19 cellular contexts compared by ENCODE assay signal in genomic region chr22:26563022-26563421, GRCh38. TPM values are rescaled to one million over a fixed set of nuclear protein-coding genes. Genes with fewer than 3 reads are reported as not detected.
DNase-seq lines count a peak whose midpoint lies in the region; ATAC-seq and TF ChIP-seq lines count a peak whose summit lies in the region.
"Had no signal": no experiment of that assay in that cellular context is flagged by ENCODE, and none has a peak within 500 bp of the region (broad histone marks: within the 10 kb centered on the region; RNA-seq: fewer than 3 reads in every experiment).

No MANE protein-coding gene starts in this region.

- H4K20me1 ChIP-seq in IMR-90 (ENCODE audit: insufficient read depth, low read length): peaks cover 13% of the 10 kb centered on the region

- no peak overlapping the region for H3K27ac Mint-ChIP-seq in activated CD4-positive, alpha-beta T cell treated with anti-CD3 and anti-CD28 coated beads, Interleukin-2, amount 10 ng/mL, durations not matched to agents 24 days and 14 days
- H3K27ac Mint-ChIP-seq in natural killer cell: peak overlapping the region; percentile 81 to 87

- no peak overlapping the region for H4K8ac ChIP-seq in IMR-90 (ENCODE audit: low read depth in 2 of 2, low read length in 2 of 2)

- intact Hi-C loops in activated CD4-positive, alpha-beta T cell treated with anti-CD3 and anti-CD28 coated beads, Interleukin-2, amount 10 ng/mL, durations not matched to agents 24 days and 14 days (cut with micrococcal nuclease): no loop called here
- intact Hi-C loops in IMR-90 (cut with micrococcal nuclease): no loop called here
- intact Hi-C loops in natural killer cell (cut with micrococcal nuclease): no loop called here

- H3K18ac ChIP-seq in IMR-90 (ENCODE audit: low read depth, low read length): no peak overlapping the region

- no peak overlapping the region for H2BK20ac ChIP-seq in IMR-90 (ENCODE audit: low read depth, low read length)

- no TSS peak for BruUV-seq in IMR-90 (replicated peaks; lab: Mats Ljungman, UMichigan)

- no peak overlapping the region for H2AFZ ChIP-seq in IMR-90 (replicated peaks; ENCODE audit: low read length, poor library complexity)

- H3K27ac ChIP-seq in IMR-90 (ENCODE audit: insufficient read depth, low read length) (no peak overlapping the region), right atrium auricular region (no peak overlapping the region)
- H3K27ac ChIP-seq: sigmoid colon, uterus had no signal

- peaks cover 23 to 76% of the 10 kb centered on the region in 2 experiments for H3K79me1 ChIP-seq in IMR-90 (ENCODE audit: low read depth in 1 of 2, low read length in 2 of 2)

- H3K4me1 ChIP-seq in IMR-90 (ENCODE audit: control insufficient read depth, insufficient read depth, low read length) (peaks cover 5% of the 10 kb centered on the region), right atrium auricular region (peaks cover 0 to 13% of the 10 kb centered on the region in 2 donors)
- H3K4me1 ChIP-seq: sigmoid colon, uterus had no signal

- 67% methylated on average over 3 of the region's 5 CpGs; no CpG with 5 or more reads in 1 of the 2 experiments for WGBS in IMR-90 (ENCODE audit: extremely low coverage in 2 of 2, insufficient read length in 1 of 2), 2 experiments

- no peak overlapping the region for H3K14ac ChIP-seq in IMR-90 (replicated peaks; ENCODE audit: low read depth, low read length)

- no peak overlapping the region for H2BK5ac ChIP-seq in IMR-90 (ENCODE audit: low read depth, low read length, poor library complexity, severe bottlenecking)

- TF ChIP-seq CTCF in IMR-90 (conservative IDR thresholded peaks at IDR 0.05; ENCODE audit: low read depth, low read length): no peak
- peak; percentile 11 for TF ChIP-seq CTCF in astrocyte of the cerebellum (IDR thresholded peaks at IDR 0.05; ENCODE audit: low read depth, low read length, missing control alignments)
- TF ChIP-seq CTCF in natural killer cell (IDR thresholded peaks at IDR 0.05): no peak
- no peak for TF ChIP-seq CTCF in right atrium auricular region (IDR thresholded peaks at IDR 0.05)

- H2AK5ac ChIP-seq in IMR-90 (ENCODE audit: low read depth, low read length): no peak overlapping the region; the same call in 1 of the 2 replicates

- H3K9me3 ChIP-seq in IMR-90 (ENCODE audit: control insufficient read depth, insufficient read depth, low read length): no peaks in the 10 kb centered on the region
- no peaks in the 10 kb centered on the region for H3K9me3 ChIP-seq in right atrium auricular region
- H3K9me3 ChIP-seq: Caco-2, sigmoid colon, uterus had no signal

- peaks cover 9% of the 10 kb centered on the region for H3K9me1 ChIP-seq in IMR-90 (ENCODE audit: insufficient read depth, low read length)

- no peak overlapping the region for H2BK15ac ChIP-seq in IMR-90 (ENCODE audit: low read depth, low read length)

- CTCF ChIA-PET in IMR-90 (lab: Yijun Ruan, JAX): no interaction called here

- no peak overlapping the region for H3K4me3 ChIP-seq in IMR-90 (ENCODE audit: insufficient read depth, low read depth, low read length)
- no peak overlapping the region for H3K4me3 ChIP-seq in astrocyte of the cerebellum (ENCODE audit: low read depth, low read length)
- H3K4me3 ChIP-seq in right atrium auricular region: no peak overlapping the region
- H3K4me3 ChIP-seq: sigmoid colon, uterus had no signal

- H2BK120ac ChIP-seq in IMR-90 (ENCODE audit: low read depth, low read length): no peak overlapping the region

- no peak overlapping the region for H4K91ac ChIP-seq in IMR-90 (ENCODE audit: insufficient read depth, low read depth, low read length)

- H3K27me3 ChIP-seq in IMR-90 (ENCODE audit: control insufficient read depth, insufficient read depth, low read length) (no peaks in the 10 kb centered on the region), right atrium auricular region (no peaks in the 10 kb centered on the region)
- H3K27me3 ChIP-seq: sigmoid colon, uterus had no signal

- H3K9me3 Mint-ChIP-seq in activated CD4-positive, alpha-beta T cell treated with anti-CD3 and anti-CD28 coated beads, Interleukin-2, amount 10 ng/mL, durations not matched to agents 24 days and 14 days: no peaks in the 10 kb centered on the region
- no peaks in the 10 kb centered on the region for H3K9me3 Mint-ChIP-seq in natural killer cell
- H3K9me3 Mint-ChIP-seq: activated T-cell treated with anti-CD3 and anti-CD28 coated beads, Interleukin-2, amount 50 U/mL, for 4 hours had no signal

- H3K9ac ChIP-seq in IMR-90 (ENCODE audit: low read depth, low read length): no peak overlapping the region

- no peak overlapping the region for H4K5ac ChIP-seq in IMR-90 (ENCODE audit: low read depth, low read length)

- in situ Hi-C loops in IMR-90 (cut with MboI; ENCODE audit: low sequenced_read_pairs): no loop called here
- in situ Hi-C loops in astrocyte of the cerebellum (cut with HindIII; ENCODE audit: low sequenced_read_pairs): no loop called here

- H3K4me1 Mint-ChIP-seq in activated CD4-positive, alpha-beta T cell treated with anti-CD3 and anti-CD28 coated beads, Interleukin-2, amount 10 ng/mL, durations not matched to agents 24 days and 14 days: peaks cover 27% of the 10 kb centered on the region
- peaks cover 86 to 100% of the 10 kb centered on the region in 2 donors for H3K4me1 Mint-ChIP-seq in natural killer cell

- TF ChIP-seq RAD21 in IMR-90 (IDR thresholded peaks at IDR 0.05; ENCODE audit: low read length): no peak

- peak; percentile 66 for DNase-seq in activated CD4-positive, alpha-beta T cell treated with anti-CD3 and anti-CD28 coated beads, Interleukin-2, amount 10 ng/mL, durations not matched to agents 24 days and 14 days
- DNase-seq in activated CD4-positive, alpha-beta T cell treated with anti-CD3 and anti-CD28 coated beads, Interleukin-2, amount 50 U/mL, for 4 hours: no peak
- DNase-seq in IMR-90: no peak
- DNase-seq in astrocyte of the cerebellum (ENCODE audit: low read depth): no peak
- no peak for DNase-seq in natural killer cell
- DNase-seq in Kasumi-1 (lab: John Stamatoyannopoulos, UW): no peak
- no peak for DNase-seq in right atrium auricular region (ENCODE audit: low spot score)
- DNase-seq: activated T-cell treated with anti-CD3 and anti-CD28 coated beads, Interleukin-2, amount 50 U/mL, for 4 hours; Caco-2; KBM-7; mesenchymal stem cell; NCI-H1436; sigmoid colon; stimulated activated CD4-positive, alpha-beta T cell treated with anti-CD3 and anti-CD28 coated beads, Interleukin-4, amount 100 ng/mL, for 4 hours; uterus had no signal

- no peak overlapping the region for H2AK9ac ChIP-seq in IMR-90 (replicated peaks; ENCODE audit: low read depth, low read length, poor library complexity)

- ATAC-seq in IMR-90 (ENCODE audit: low read depth) (no peak), natural killer cell (no peak), GM18502 (IDR thresholded peaks at IDR 0.05; ENCODE audit: poor library complexity, unreplicated experiment) (no peak)
- ATAC-seq: activated CD4-positive, CD25-positive, alpha-beta regulatory T cell treated with anti-CD3 and anti-CD28 coated beads, Interleukin-2, amount 50 U/mL, for 24 hours; activated T-cell treated with anti-CD3 and anti-CD28 coated beads, Interleukin-2, amount 50 U/mL, for 4 hours had no signal

- peak overlapping the region; percentile 71 for H3K23ac ChIP-seq in IMR-90 (ENCODE audit: low read depth, low read length)

- dilution Hi-C loops in IMR-90 (cut with HindIII; ENCODE audit: low sequenced_read_pairs, unreplicated experiment): no loop called here

- H3K36me3 Mint-ChIP-seq in activated CD4-positive, alpha-beta T cell treated with anti-CD3 and anti-CD28 coated beads, Interleukin-2, amount 10 ng/mL, durations not matched to agents 24 days and 14 days (ENCODE audit: low read depth): peaks cover 10% of the 10 kb centered on the region
- no peaks in the 10 kb centered on the region for H3K36me3 Mint-ChIP-seq in natural killer cell

- TF ChIP-seq POLR2A in IMR-90 (IDR thresholded peaks at IDR 0.05; ENCODE audit: low read depth, low read length): no peak

- POLR2A ChIA-PET in IMR-90 (lab: Charles Lee; ENCODE audit: unreplicated experiment): no interaction called here

- H3K36me3 ChIP-seq in IMR-90 (ENCODE audit: control insufficient read depth, insufficient read depth, low read length): peaks cover 4% of the 10 kb centered on the region
- H3K36me3 ChIP-seq in right atrium auricular region: no peaks in the 10 kb centered on the region
- H3K36me3 ChIP-seq: sigmoid colon, uterus had no signal

- H3K4ac ChIP-seq in IMR-90 (ENCODE audit: low read depth, low read length): no peak overlapping the region

- H3K4me2 ChIP-seq in IMR-90 (ENCODE audit: low read depth, low read length): no peak overlapping the region

- no peaks in the 10 kb centered on the region for H3K27me3 Mint-ChIP-seq in activated CD4-positive, alpha-beta T cell treated with anti-CD3 and anti-CD28 coated beads, Interleukin-2, amount 10 ng/mL, durations not matched to agents 24 days and 14 days
- no peaks in the 10 kb centered on the region for H3K27me3 Mint-ChIP-seq in natural killer cell (ENCODE audit: low read depth in 2 of 2)

- H3K4me3 Mint-ChIP-seq in activated CD4-positive, alpha-beta T cell treated with anti-CD3 and anti-CD28 coated beads, Interleukin-2, amount 10 ng/mL, durations not matched to agents 24 days and 14 days: no peak overlapping the region
- peak overlapping the region; percentile 9 for H3K4me3 Mint-ChIP-seq in natural killer cell
- H3K4me3 Mint-ChIP-seq: activated T-cell treated with anti-CD3 and anti-CD28 coated beads, Interleukin-2, amount 50 U/mL, for 4 hours had no signal

- H3K56ac ChIP-seq in IMR-90 (ENCODE audit: extremely low read depth, insufficient read depth, low read length): no peak overlapping the region

RNA-seq across cellular contexts. Expression of gene TPST2, which starts 26.9 kb away (rescaled TPM):
- total RNA-seq in activated CD4-positive, alpha-beta T cell treated with anti-CD3 and anti-CD28 coated beads, Interleukin-2, amount 10 ng/mL, durations not matched to agents 24 days and 14 days: 30.0 and 33.5 TPM in 2 replicates
- total RNA-seq in IMR-90 (2012; rRNA removed) (41.7 and 42.5 TPM in 2 replicates), natural killer cell (100 to 1,000 TPM; 145 to 206 (median 155) TPM), right atrium auricular region (100 to 1,000 TPM in 1 of 2 donors, 10 to 100 TPM in 1; 63.4 to 104 TPM)
- 63.6 and 81.1 TPM in 2 replicates for polyA plus RNA-seq in IMR-90 (2012; rRNA removed)
- 84.8 and 101 TPM in 2 replicates for polyA plus RNA-seq in IMR-90 (2012; cell fraction: cytosol; rRNA removed)
- polyA plus RNA-seq in IMR-90 (2012; cell fraction: nucleus; rRNA removed; ENCODE audit: low replicate concordance): 50.0 and 85.2 TPM in 2 replicates

RNA-seq across cellular contexts. Expression of gene TFIP11, which starts 50.7 kb away (rescaled TPM):
- 51.2 and 56.3 TPM in 2 replicates for total RNA-seq in activated CD4-positive, alpha-beta T cell treated with anti-CD3 and anti-CD28 coated beads, Interleukin-2, amount 10 ng/mL, durations not matched to agents 24 days and 14 days
- total RNA-seq in IMR-90 (2012; rRNA removed): 37.5 and 43.2 TPM in 2 replicates
- 22.5 and 23.6 TPM in 2 replicates for polyA plus RNA-seq in IMR-90 (2012; rRNA removed)
- polyA plus RNA-seq in IMR-90 (2012; cell fraction: cytosol; rRNA removed): 16.0 and 16.7 TPM in 2 replicates
- 35.1 and 48.4 TPM in 2 replicates for polyA plus RNA-seq in IMR-90 (2012; cell fraction: nucleus; rRNA removed; ENCODE audit: low replicate concordance)
- 100 to 1,000 TPM; 108 to 131 (median 124) TPM for total RNA-seq in natural killer cell
- total RNA-seq in right atrium auricular region: 10 to 100 TPM; 15.4 TPM

RNA-seq across cellular contexts. Expression of gene CRYBB1, which starts 54.8 kb away (rescaled TPM):
- total RNA-seq in activated CD4-positive, alpha-beta T cell treated with anti-CD3 and anti-CD28 coated beads, Interleukin-2, amount 10 ng/mL, durations not matched to agents 24 days and 14 days: not detected in 2 replicates
- total RNA-seq in IMR-90 (2012; rRNA removed) (not detected in 2 replicates), natural killer cell (not detected), right atrium auricular region (1 to 10 TPM in 1 of 2 donors, under 1 TPM in 1; 0.79 to 1.7 TPM)
- not detected in 2 replicates for polyA plus RNA-seq in IMR-90 (2012; rRNA removed)
- polyA plus RNA-seq in IMR-90 (2012; cell fraction: cytosol; rRNA removed): not detected in 2 replicates
- polyA plus RNA-seq in IMR-90 (2012; cell fraction: nucleus; rRNA removed; ENCODE audit: low replicate concordance): not detected in 2 replicates
- total RNA-seq: A673; activated T-cell treated with anti-CD3 and anti-CD28 coated beads, Interleukin-2, amount 50 U/mL, for 4 hours; Caco-2; fibroblast of villous mesenchyme had no signal

RNA-seq across cellular contexts. Expression of gene CRYBA4, which starts 58.7 kb away (rescaled TPM):
- not detected in 2 replicates for total RNA-seq in activated CD4-positive, alpha-beta T cell treated with anti-CD3 and anti-CD28 coated beads, Interleukin-2, amount 10 ng/mL, durations not matched to agents 24 days and 14 days
- not detected in 2 replicates for total RNA-seq in IMR-90 (2012; rRNA removed)
- not detected in 2 replicates for polyA plus RNA-seq in IMR-90 (2012; rRNA removed)
- not detected in 2 replicates for polyA plus RNA-seq in IMR-90 (2012; cell fraction: cytosol; rRNA removed)
- polyA plus RNA-seq in IMR-90 (2012; cell fraction: nucleus; rRNA removed; ENCODE audit: low replicate concordance): not detected in 2 replicates
- total RNA-seq in natural killer cell: under 1 TPM in 1 of 3 donors, not detected in 2; 0.59 TPM
- total RNA-seq in right atrium auricular region: not detected
- total RNA-seq: A673; activated T-cell treated with anti-CD3 and anti-CD28 coated beads, Interleukin-2, amount 50 U/mL, for 4 hours; fibroblast of villous mesenchyme; sigmoid colon; uterus had no signal
- polyA plus RNA-seq: sigmoid colon had no signal
